Comparison of ENCODE assay signal across 17 cellular contexts in genomic region chr1:28744184-28744583, GRCh38. TPM values are rescaled to one million over a fixed set of nuclear protein-coding genes. Genes with fewer than 3 reads are reported as not detected.
DNase-seq lines count a peak whose midpoint lies in the region; ATAC-seq, FAIRE-seq and TF ChIP-seq lines count a peak whose summit lies in the region.
"Had no signal": no experiment of that assay in that cellular context is flagged by ENCODE, and none has a peak within 500 bp of the region (broad histone marks: within the 10 kb centered on the region; RNA-seq: fewer than 3 reads in every experiment).

No MANE protein-coding gene starts in this region.

- 97% methylated on average over 4 of the region's 4 CpGs for WGBS in SK-N-SH (ENCODE audit: low lambda C conversion rate)

- H3K79me2 ChIP-seq in SK-N-SH (ENCODE audit: insufficient read depth) (peaks cover 100% of the 10 kb centered on the region), OCI-LY3 (ENCODE audit: low read length) (peaks cover 100% of the 10 kb centered on the region), parathyroid adenoma (peaks cover 62% of the 10 kb centered on the region)

- H3K27me3 ChIP-seq in SK-N-SH (ENCODE audit: insufficient read depth) (no peaks in the 10 kb centered on the region), OCI-LY3 (ENCODE audit: low read depth, low read length) (no peaks in the 10 kb centered on the region), parathyroid adenoma (ENCODE audit: control insufficient read depth, insufficient read depth, low read length) (no peaks in the 10 kb centered on the region), uterus (no peaks in the 10 kb centered on the region)
- H3K27me3 ChIP-seq: SJSA1, testis had no signal

- peaks cover 85% of the 10 kb centered on the region for H3K36me3 Mint-ChIP-seq in dendritic cell treated with granulocyte-macrophage colony-stimulating factor and Interleukin-4, amounts not matched to agents 40 ng/mL and 50 ng/mL, for 4 days (ENCODE audit: low read depth)

- peak overlapping the region; percentile 51 for H3K4me3 Mint-ChIP-seq in dendritic cell treated with granulocyte-macrophage colony-stimulating factor and Interleukin-4, amounts not matched to agents 40 ng/mL and 50 ng/mL, for 4 days

- H3K4me1 ChIP-seq in SK-N-SH (ENCODE audit: control insufficient read depth in 1 of 2, insufficient read depth in 2 of 2, low read depth in 1 of 2, low read length in 1 of 2) (peaks cover 7% of the 10 kb centered on the region in 2 experiments; a peak in 3 of 4 replicates), OCI-LY3 (ENCODE audit: low read length) (peaks cover 12% of the 10 kb centered on the region), parathyroid adenoma (peaks cover 3% of the 10 kb centered on the region), uterus (peaks cover 11 to 14% of the 10 kb centered on the region in 2 donors)

- H3K36me3 ChIP-seq in SK-N-SH (replicated peaks in 1 of 2; ENCODE audit: control insufficient read depth in 1 of 2, insufficient read depth in 2 of 2, low read length in 1 of 2) (peaks cover 61 to 80% of the 10 kb centered on the region in 2 experiments), OCI-LY3 (replicated peaks; ENCODE audit: low read depth, low read length) (peaks cover 43% of the 10 kb centered on the region), parathyroid adenoma (ENCODE audit: control insufficient read depth, insufficient read depth, low read length) (no peaks in the 10 kb centered on the region), uterus (no peaks in the 10 kb centered on the region)

- no peaks in the 10 kb centered on the region for H3K27me3 Mint-ChIP-seq in dendritic cell treated with granulocyte-macrophage colony-stimulating factor and Interleukin-4, amounts not matched to agents 40 ng/mL and 50 ng/mL, for 4 days

- ATAC-seq in SK-N-SH treated with all-trans-retinoic acid at 6 μM for 48 hours = no peak
- ATAC-seq: A549 had no signal

- DNase-seq in SK-N-SH (no peak), frontal cortex (ENCODE audit: low spot score in 2 of 2) (no peak), islet precursor cell (no peak), uterus (no peak)
- DNase-seq: activated CD4-positive, alpha-beta T cell treated with anti-CD3 and anti-CD28 coated beads for 1 hour; effector CD4-positive, alpha-beta T cell; head of caudate nucleus; mammary epithelial cell; NCI-H1436; NCI-H69; testis had no signal

- H3K27ac ChIP-seq in SK-N-SH (ENCODE audit: low read depth in 2 of 2, low read length in 1 of 2) = no peak overlapping the region
- peak overlapping the region; percentile 23; the same call in 1 of the 2 replicates for H3K27ac ChIP-seq in OCI-LY3 (ENCODE audit: low read length)
- no peak overlapping the region for H3K27ac ChIP-seq in parathyroid adenoma
- H3K27ac ChIP-seq in uterus = no peak overlapping the region
- H3K27ac ChIP-seq: A549, SJSA1, testis had no signal

- H3K9ac ChIP-seq in SK-N-SH = no peak overlapping the region
- H3K9ac ChIP-seq in OCI-LY3 (ENCODE audit: low read length) = no peak overlapping the region
- H3K9ac ChIP-seq in parathyroid adenoma = no peak overlapping the region

- no peak for FAIRE-seq in frontal cortex (lab: Jason Lieb, UNC)
- FAIRE-seq: A549 had no signal

- H3K9me3 ChIP-seq in SK-N-SH (no peaks in the 10 kb centered on the region), OCI-LY3 (ENCODE audit: insufficient read depth, low read length) (no peaks in the 10 kb centered on the region), parathyroid adenoma (ENCODE audit: control insufficient read depth, low read length) (no peaks in the 10 kb centered on the region), uterus (no peaks in the 10 kb centered on the region)
- H3K9me3 ChIP-seq: A549, SJSA1, testis had no signal

- H3F3A ChIP-seq in SK-N-SH (replicated peaks; ENCODE audit: insufficient read depth) = peaks cover 18% of the 10 kb centered on the region

- H2AFZ ChIP-seq in SK-N-SH (ENCODE audit: low read depth) (no peak overlapping the region), OCI-LY3 (ENCODE audit: low read depth, low read length) (no peak overlapping the region), parathyroid adenoma (no peak overlapping the region)

- H3K9me2 ChIP-seq in SK-N-SH = no peaks in the 10 kb centered on the region

- H3K4me3 ChIP-seq in SK-N-SH (ENCODE audit: low read depth in 2 of 2, low read length in 1 of 2) = no peak overlapping the region
- H3K4me3 ChIP-seq in OCI-LY3 (ENCODE audit: low read length) = no peak overlapping the region
- no peak overlapping the region for H3K4me3 ChIP-seq in parathyroid adenoma (ENCODE audit: low read depth, low read length)
- no peak overlapping the region for H3K4me3 ChIP-seq in uterus
- H3K4me3 ChIP-seq: A549, SJSA1, testis had no signal

- TF ChIP-seq CTCF in SK-N-SH (IDR thresholded peaks at IDR 0.05) = no peak
- no peak for TF ChIP-seq CTCF in OCI-LY3 (IDR thresholded peaks at IDR 0.05; ENCODE audit: low read depth, low read length)
- TF ChIP-seq CTCF in parathyroid adenoma (IDR thresholded peaks at IDR 0.05) = no peak
- no peak for TF ChIP-seq CTCF in uterus (IDR thresholded peaks at IDR 0.05)

- H4K20me1 ChIP-seq in SK-N-SH (ENCODE audit: insufficient read depth) (peaks cover 97% of the 10 kb centered on the region), OCI-LY3 (ENCODE audit: insufficient read depth, low read length) (peaks cover 49% of the 10 kb centered on the region)

- no peak for TF ChIP-seq RAD21 in SK-N-SH (IDR thresholded peaks at IDR 0.05; ENCODE audit: low read length)

- H3K4me2 ChIP-seq in SK-N-SH = peak overlapping the region; percentile 2; the same call in 1 of the 2 replicates
- no peak overlapping the region for H3K4me2 ChIP-seq in OCI-LY3 (ENCODE audit: low read length)
- H3K4me2 ChIP-seq in parathyroid adenoma (ENCODE audit: low read length) = peak overlapping the region; percentile 4
- H3K4me2 ChIP-seq: A549 had no signal

- H3K4me1 Mint-ChIP-seq in dendritic cell treated with granulocyte-macrophage colony-stimulating factor and Interleukin-4, amounts not matched to agents 40 ng/mL and 50 ng/mL, for 4 days (ENCODE audit: low read depth) = peaks cover 62% of the 10 kb centered on the region

- CTCF ChIA-PET in SK-N-SH (lab: Yijun Ruan, JAX) = no interaction called here

- peak overlapping the region; percentile 58 for H3K27ac Mint-ChIP-seq in dendritic cell treated with granulocyte-macrophage colony-stimulating factor and Interleukin-4, amounts not matched to agents 40 ng/mL and 50 ng/mL, for 4 days

- intact Hi-C loops in dendritic cell treated with granulocyte-macrophage colony-stimulating factor and Interleukin-4, amounts not matched to agents 40 ng/mL and 50 ng/mL, for 4 days (cut with micrococcal nuclease) = no loop called here
- intact Hi-C loops in uterus (cut with DNase I; ENCODE audit: low total_unique reads) = no loop called here

- TF ChIP-seq POLR2A in uterus (IDR thresholded peaks at IDR 0.05) = no peak

- no peaks in the 10 kb centered on the region for H3K9me3 Mint-ChIP-seq in dendritic cell treated with granulocyte-macrophage colony-stimulating factor and Interleukin-4, amounts not matched to agents 40 ng/mL and 50 ng/mL, for 4 days

- POLR2A ChIA-PET in SK-N-SH (lab: Yijun Ruan, JAX) = no interaction called here

- TF ChIP-seq EP300 in SK-N-SH (IDR thresholded peaks at IDR 0.05; ENCODE audit: borderline replicate concordance in 1 of 2, low read depth in 1 of 2, low read length in 1 of 2) = no peak

TF ChIP-seq in SK-N-SH, 30 proteins besides CTCF, POLR2A, EP300 and RAD21 (continues in another document):
- TF ChIP-seq USF1 (IDR thresholded peaks at IDR 0.05; ENCODE audit: borderline replicate concordance, low read depth) (no peak), FOSL2 (IDR thresholded peaks at IDR 0.05; ENCODE audit: borderline replicate concordance, low read depth) (no peak), USF2 (IDR thresholded peaks at IDR 0.05; ENCODE audit: borderline replicate concordance, low read depth, low read length) (no peak), TAF1 (IDR thresholded peaks at IDR 0.05; ENCODE audit: borderline replicate concordance, low read depth, low read length) (no peak)

TF ChIP-seq in SK-N-SH treated with all-trans-retinoic acid at 6 μM for 48 hours, 23 proteins besides CTCF, POLR2A, EP300 and RAD21:
- no peak for TF ChIP-seq RARB (CRISPR knock-in tag; IDR thresholded peaks at IDR 0.05)

RNA-seq across cellular contexts. Expression of gene YTHDF2, which starts 7.4 kb away (rescaled TPM):
- polyA plus RNA-seq in SK-N-SH (2012; rRNA removed) = 45.2 and 54.8 TPM in 2 replicates
- 50.3 and 54.5 TPM in 2 replicates for polyA plus RNA-seq in SK-N-SH (2012; cell fraction: cytosol; rRNA removed)
- 32.2 and 56.4 TPM in 2 replicates for polyA plus RNA-seq in SK-N-SH (2012; cell fraction: nucleus; rRNA removed)
- 89.7 TPM for total RNA-seq in frontal cortex
- 10 to 100 TPM; 24.4 to 83.7 (median 58.6) TPM for total RNA-seq in uterus
